In the genomic region with DNA sequence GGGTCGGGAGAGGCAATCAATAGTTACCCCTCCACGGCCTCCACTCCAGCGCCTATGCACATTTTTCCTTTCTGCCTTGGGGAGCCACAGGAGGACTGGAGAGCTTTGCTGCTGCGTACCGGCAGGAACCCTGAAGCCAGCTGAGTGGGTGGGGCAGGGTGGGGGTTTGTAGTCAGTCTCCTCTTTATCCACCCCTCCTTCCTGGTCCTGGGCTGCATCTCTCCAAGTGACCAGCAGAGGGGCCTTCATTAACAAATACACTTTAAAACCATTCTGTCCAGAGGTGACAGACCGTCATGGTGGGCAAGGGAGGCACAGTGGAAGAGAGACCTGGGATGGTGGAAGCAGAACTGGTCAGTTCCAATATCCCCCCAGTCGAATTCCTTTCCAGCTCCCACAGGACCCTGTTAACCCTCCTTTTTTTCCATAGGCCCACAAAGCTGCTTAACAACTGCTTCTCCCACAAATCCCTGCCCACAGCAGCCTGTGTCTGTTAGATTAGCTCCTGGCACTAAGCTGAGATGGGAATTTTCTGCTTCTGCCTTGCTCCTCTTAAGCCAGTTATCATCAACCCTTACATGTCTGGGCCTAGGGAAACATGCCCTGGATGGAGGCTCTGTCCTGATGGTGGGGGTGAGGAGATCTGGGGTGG, we compare ENCODE assay signal across 1 cellular context.
TF ChIP-seq lines count a peak whose summit lies in the region.

No MANE protein-coding gene starts in this region.

TF ChIP-seq in K562, 482 proteins besides CTCF, POLR2A, EP300 and RAD21:
- peak; percentile 47 for TF ChIP-seq EGR1 (conservative IDR thresholded peaks at IDR 0.05)
- TF ChIP-seq MAZ (CRISPR knock-in tag; conservative IDR thresholded peaks at IDR 0.05 in 1 of 2, IDR thresholded peaks at IDR 0.05 in 1 of 2) = peak in 1 of 2 experiments; percentile 74; a peak in 2 of 4 replicates
- TF ChIP-seq EHMT2 (IDR thresholded peaks at IDR 0.05) = no peak
- 0 out of 2 replicates have a peak, but pooled peaks have one; percentile 31 for TF ChIP-seq ELF1 (tag; IDR thresholded peaks at IDR 0.05)
- no peak for TF ChIP-seq ZBED1 (IDR thresholded peaks at IDR 0.05)
- peak; percentile 51; the same call in 1 of the 2 replicates for TF ChIP-seq ZBTB7A (IDR thresholded peaks at IDR 0.05; ENCODE audit: borderline replicate concordance, control insufficient read depth, low read depth, low read length)
- TF ChIP-seq YY1 (IDR thresholded peaks at IDR 0.05; ENCODE audit: borderline replicate concordance in 1 of 3, control insufficient read depth in 1 of 3, extremely low read depth in 1 of 3, insufficient read depth in 3 of 3, insufficient read length in 1 of 3, insufficient replicate concordance in 2 of 3, low read depth in 1 of 3, low read length in 2 of 3) = no peak
- TF ChIP-seq, protein P1, sequence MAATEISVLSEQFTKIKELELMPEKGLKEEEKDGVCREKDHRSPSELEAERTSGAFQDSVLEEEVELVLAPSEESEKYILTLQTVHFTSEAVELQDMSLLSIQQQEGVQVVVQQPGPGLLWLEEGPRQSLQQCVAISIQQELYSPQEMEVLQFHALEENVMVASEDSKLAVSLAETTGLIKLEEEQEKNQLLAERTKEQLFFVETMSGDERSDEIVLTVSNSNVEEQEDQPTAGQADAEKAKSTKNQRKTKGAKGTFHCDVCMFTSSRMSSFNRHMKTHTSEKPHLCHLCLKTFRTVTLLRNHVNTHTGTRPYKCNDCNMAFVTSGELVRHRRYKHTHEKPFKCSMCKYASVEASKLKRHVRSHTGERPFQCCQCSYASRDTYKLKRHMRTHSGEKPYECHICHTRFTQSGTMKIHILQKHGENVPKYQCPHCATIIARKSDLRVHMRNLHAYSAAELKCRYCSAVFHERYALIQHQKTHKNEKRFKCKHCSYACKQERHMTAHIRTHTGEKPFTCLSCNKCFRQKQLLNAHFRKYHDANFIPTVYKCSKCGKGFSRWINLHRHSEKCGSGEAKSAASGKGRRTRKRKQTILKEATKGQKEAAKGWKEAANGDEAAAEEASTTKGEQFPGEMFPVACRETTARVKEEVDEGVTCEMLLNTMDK (IDR thresholded peaks at IDR 0.05; ENCODE audit: borderline replicate concordance, insufficient read depth, low read depth, low read length, poor library complexity, severe bottlenecking) = peak; percentile 17
- TF ChIP-seq JUND (IDR thresholded peaks at IDR 0.05; ENCODE audit: borderline replicate concordance, low read depth, low read length) = peak; percentile 45; the same call in 1 of the 2 replicates
- TF ChIP-seq JUND (tag; IDR thresholded peaks at IDR 0.05; ENCODE audit: borderline replicate concordance, low read depth, low read length) = no peak
- TF ChIP-seq, protein P2, sequence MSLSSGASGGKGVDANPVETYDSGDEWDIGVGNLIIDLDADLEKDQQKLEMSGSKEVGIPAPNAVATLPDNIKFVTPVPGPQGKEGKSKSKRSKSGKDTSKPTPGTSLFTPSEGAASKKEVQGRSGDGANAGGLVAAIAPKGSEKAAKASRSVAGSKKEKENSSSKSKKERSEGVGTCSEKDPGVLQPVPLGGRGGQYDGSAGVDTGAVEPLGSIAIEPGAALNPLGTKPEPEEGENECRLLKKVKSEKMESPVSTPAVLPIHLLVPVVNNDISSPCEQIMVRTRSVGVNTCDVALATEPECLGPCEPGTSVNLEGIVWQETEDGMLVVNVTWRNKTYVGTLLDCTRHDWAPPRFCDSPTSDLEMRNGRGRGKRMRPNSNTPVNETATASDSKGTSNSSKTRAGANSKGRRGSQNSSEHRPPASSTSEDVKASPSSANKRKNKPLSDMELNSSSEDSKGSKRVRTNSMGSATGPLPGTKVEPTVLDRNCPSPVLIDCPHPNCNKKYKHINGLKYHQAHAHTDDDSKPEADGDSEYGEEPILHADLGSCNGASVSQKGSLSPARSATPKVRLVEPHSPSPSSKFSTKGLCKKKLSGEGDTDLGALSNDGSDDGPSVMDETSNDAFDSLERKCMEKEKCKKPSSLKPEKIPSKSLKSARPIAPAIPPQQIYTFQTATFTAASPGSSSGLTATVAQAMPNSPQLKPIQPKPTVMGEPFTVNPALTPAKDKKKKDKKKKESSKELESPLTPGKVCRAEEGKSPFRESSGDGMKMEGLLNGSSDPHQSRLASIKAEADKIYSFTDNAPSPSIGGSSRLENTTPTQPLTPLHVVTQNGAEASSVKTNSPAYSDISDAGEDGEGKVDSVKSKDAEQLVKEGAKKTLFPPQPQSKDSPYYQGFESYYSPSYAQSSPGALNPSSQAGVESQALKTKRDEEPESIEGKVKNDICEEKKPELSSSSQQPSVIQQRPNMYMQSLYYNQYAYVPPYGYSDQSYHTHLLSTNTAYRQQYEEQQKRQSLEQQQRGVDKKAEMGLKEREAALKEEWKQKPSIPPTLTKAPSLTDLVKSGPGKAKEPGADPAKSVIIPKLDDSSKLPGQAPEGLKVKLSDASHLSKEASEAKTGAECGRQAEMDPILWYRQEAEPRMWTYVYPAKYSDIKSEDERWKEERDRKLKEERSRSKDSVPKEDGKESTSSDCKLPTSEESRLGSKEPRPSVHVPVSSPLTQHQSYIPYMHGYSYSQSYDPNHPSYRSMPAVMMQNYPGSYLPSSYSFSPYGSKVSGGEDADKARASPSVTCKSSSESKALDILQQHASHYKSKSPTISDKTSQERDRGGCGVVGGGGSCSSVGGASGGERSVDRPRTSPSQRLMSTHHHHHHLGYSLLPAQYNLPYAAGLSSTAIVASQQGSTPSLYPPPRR (CRISPR knock-in tag; IDR thresholded peaks at IDR 0.05; ENCODE audit: borderline replicate concordance) = no peak
- no peak for TF ChIP-seq MEF2D (tag; conservative IDR thresholded peaks at IDR 0.05; ENCODE audit: low read depth)
- no peak for TF ChIP-seq NR2F6 (CRISPR knock-in tag; IDR thresholded peaks at IDR 0.05)
- no peak for TF ChIP-seq TOE1 (IDR thresholded peaks at IDR 0.05; ENCODE audit: borderline replicate concordance)
- no peak for TF ChIP-seq TOE1 (CRISPR knock-in tag; IDR thresholded peaks at IDR 0.05; ENCODE audit: borderline replicate concordance, low read depth)
- peak; percentile 65 for TF ChIP-seq VEZF1 (CRISPR knock-in tag; IDR thresholded peaks at IDR 0.05)
- no peak for TF ChIP-seq RBBP5 (IDR thresholded peaks at IDR 0.05; ENCODE audit: borderline replicate concordance, insufficient read depth, low read length, poor library complexity, severe bottlenecking)
- TF ChIP-seq SMC3 (conservative IDR thresholded peaks at IDR 0.05; ENCODE audit: insufficient read depth, low read depth, low read length) = peak; percentile 67
- TF ChIP-seq TFAP4 (CRISPR knock-in tag; IDR thresholded peaks at IDR 0.05; ENCODE audit: borderline replicate concordance) = peak; percentile 86
- TF ChIP-seq CREM (IDR thresholded peaks at IDR 0.05; ENCODE audit: low read depth) = 0 out of 2 replicates have a peak, but pooled peaks have one; percentile 8
- TF ChIP-seq MBD1 (CRISPR knock-in tag; IDR thresholded peaks at IDR 0.05) = no peak
- peak in 1 of 2 experiments; percentile 59; a peak in 2 of 4 replicates for TF ChIP-seq RCOR1 (IDR thresholded peaks at IDR 0.05; ENCODE audit: borderline replicate concordance in 1 of 2, low read depth in 2 of 2, low read length in 2 of 2)
- no peak for TF ChIP-seq CAMTA2 (CRISPR knock-in tag; conservative IDR thresholded peaks at IDR 0.05)
- TF ChIP-seq, protein P3, sequence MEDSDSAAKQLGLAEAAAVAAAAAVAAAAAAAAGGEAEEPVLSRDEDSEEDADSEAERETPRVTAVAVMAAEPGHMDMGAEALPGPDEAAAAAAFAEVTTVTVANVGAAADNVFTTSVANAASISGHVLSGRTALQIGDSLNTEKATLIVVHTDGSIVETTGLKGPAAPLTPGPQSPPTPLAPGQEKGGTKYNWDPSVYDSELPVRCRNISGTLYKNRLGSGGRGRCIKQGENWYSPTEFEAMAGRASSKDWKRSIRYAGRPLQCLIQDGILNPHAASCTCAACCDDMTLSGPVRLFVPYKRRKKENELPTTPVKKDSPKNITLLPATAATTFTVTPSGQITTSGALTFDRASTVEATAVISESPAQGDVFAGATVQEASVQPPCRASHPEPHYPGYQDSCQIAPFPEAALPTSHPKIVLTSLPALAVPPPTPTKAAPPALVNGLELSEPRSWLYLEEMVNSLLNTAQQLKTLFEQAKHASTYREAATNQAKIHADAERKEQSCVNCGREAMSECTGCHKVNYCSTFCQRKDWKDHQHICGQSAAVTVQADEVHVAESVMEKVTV (CRISPR knock-in tag; IDR thresholded peaks at IDR 0.05) = 0 out of 2 replicates have a peak, but pooled peaks have one; percentile 12
- peak in 1 of 2 experiments; percentile 75; a peak in 2 of 4 replicates for TF ChIP-seq SIN3A (IDR thresholded peaks at IDR 0.05; ENCODE audit: borderline replicate concordance in 2 of 2, control insufficient read depth in 1 of 2, low read depth in 2 of 2, low read length in 2 of 2)
TF ChIP-seq in K562: peak in this region for 13.
